In the genomic region with DNA sequence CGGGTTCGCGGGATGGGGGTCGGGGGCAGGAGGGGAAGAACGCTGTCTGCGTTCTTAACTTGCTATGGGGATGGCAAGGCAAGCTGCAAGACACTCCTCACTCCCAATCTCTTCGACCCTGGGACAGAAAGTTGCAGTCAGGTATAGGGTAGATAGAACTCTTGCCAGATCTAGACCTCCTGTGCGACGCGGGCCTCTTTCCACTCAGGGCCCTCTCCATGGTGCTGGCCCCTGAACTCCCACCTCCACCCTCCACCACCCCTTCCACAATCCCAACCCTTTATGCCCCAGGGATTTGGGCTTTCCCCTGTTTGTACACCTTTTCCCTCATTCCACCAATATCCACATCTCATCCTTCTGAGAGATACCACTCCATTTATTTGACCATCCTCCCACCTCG, we compare ENCODE assay signal across 2 cellular contexts.
TF ChIP-seq lines count a peak whose summit lies in the region.

No MANE protein-coding gene starts in this region.

TF ChIP-seq in HCT116, 20 proteins besides CTCF, POLR2A, EP300 and RAD21:
- TF ChIP-seq, protein P1, sequence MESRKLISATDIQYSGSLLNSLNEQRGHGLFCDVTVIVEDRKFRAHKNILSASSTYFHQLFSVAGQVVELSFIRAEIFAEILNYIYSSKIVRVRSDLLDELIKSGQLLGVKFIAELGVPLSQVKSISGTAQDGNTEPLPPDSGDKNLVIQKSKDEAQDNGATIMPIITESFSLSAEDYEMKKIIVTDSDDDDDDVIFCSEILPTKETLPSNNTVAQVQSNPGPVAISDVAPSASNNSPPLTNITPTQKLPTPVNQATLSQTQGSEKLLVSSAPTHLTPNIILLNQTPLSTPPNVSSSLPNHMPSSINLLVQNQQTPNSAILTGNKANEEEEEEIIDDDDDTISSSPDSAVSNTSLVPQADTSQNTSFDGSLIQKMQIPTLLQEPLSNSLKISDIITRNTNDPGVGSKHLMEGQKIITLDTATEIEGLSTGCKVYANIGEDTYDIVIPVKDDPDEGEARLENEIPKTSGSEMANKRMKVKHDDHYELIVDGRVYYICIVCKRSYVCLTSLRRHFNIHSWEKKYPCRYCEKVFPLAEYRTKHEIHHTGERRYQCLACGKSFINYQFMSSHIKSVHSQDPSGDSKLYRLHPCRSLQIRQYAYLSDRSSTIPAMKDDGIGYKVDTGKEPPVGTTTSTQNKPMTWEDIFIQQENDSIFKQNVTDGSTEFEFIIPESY (IDR thresholded peaks at IDR 0.05; ENCODE audit: extremely low read depth, insufficient replicate concordance, low read length), result no peak
- TF ChIP-seq POLR2AphosphoS5 (IDR thresholded peaks at IDR 0.05; ENCODE audit: low read depth, low read length) (no peak), EGR1 (IDR thresholded peaks at IDR 0.05; ENCODE audit: low read depth) (no peak), ZNF274 (IDR thresholded peaks at IDR 0.05; ENCODE audit: low read depth, low read length) (no peak)
- TF ChIP-seq, protein P2, sequence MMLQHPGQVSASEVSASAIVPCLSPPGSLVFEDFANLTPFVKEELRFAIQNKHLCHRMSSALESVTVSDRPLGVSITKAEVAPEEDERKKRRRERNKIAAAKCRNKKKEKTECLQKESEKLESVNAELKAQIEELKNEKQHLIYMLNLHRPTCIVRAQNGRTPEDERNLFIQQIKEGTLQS (IDR thresholded peaks at IDR 0.05), result no peak

TF ChIP-seq in WTC11, 78 proteins besides CTCF, POLR2A, EP300 and RAD21 (continued from another document):
- TF ChIP-seq, protein P3, sequence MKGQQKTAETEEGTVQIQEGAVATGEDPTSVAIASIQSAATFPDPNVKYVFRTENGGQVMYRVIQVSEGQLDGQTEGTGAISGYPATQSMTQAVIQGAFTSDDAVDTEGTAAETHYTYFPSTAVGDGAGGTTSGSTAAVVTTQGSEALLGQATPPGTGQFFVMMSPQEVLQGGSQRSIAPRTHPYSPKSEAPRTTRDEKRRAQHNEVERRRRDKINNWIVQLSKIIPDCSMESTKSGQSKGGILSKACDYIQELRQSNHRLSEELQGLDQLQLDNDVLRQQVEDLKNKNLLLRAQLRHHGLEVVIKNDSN (CRISPR knock-in tag; IDR thresholded peaks at IDR 0.05), result no peak
- TF ChIP-seq GRHL2 (CRISPR knock-in tag; IDR thresholded peaks at IDR 0.05; ENCODE audit: insufficient replicate concordance, severe bottlenecking) (no peak), IRF2 (CRISPR knock-in tag; IDR thresholded peaks at IDR 0.05; ENCODE audit: borderline replicate concordance, low read depth) (no peak), E2F5 (CRISPR knock-in tag; IDR thresholded peaks at IDR 0.05) (no peak), ZBTB21 (CRISPR knock-in tag; IDR thresholded peaks at IDR 0.05; ENCODE audit: borderline replicate concordance) (no peak), ARID4B (CRISPR knock-in tag; IDR thresholded peaks at IDR 0.05; ENCODE audit: borderline replicate concordance) (no peak), RELA (CRISPR knock-in tag; IDR thresholded peaks at IDR 0.05; ENCODE audit: borderline replicate concordance) (no peak), NR3C1 (CRISPR knock-in tag; conservative IDR thresholded peaks at IDR 0.05; ENCODE audit: low read depth) (no peak), PRRX2 (CRISPR knock-in tag; IDR thresholded peaks at IDR 0.05) (no peak)
TF ChIP-seq in WTC11: peak in this region for 0.
